In genomic region chr20:41387433-41387832, GRCh38 we compare ENCODE assay signal across 1 cellular context.
TF ChIP-seq lines count a peak whose summit lies in the region.

No MANE protein-coding gene starts in this region.

TF ChIP-seq in HEK293, 187 proteins besides CTCF, POLR2A, EP300 and RAD21:
- TF ChIP-seq ZNF221 (tag by site-specific recombination; IDR thresholded peaks at IDR 0.05; ENCODE audit: borderline replicate concordance) = no peak
- TF ChIP-seq, protein P1, sequence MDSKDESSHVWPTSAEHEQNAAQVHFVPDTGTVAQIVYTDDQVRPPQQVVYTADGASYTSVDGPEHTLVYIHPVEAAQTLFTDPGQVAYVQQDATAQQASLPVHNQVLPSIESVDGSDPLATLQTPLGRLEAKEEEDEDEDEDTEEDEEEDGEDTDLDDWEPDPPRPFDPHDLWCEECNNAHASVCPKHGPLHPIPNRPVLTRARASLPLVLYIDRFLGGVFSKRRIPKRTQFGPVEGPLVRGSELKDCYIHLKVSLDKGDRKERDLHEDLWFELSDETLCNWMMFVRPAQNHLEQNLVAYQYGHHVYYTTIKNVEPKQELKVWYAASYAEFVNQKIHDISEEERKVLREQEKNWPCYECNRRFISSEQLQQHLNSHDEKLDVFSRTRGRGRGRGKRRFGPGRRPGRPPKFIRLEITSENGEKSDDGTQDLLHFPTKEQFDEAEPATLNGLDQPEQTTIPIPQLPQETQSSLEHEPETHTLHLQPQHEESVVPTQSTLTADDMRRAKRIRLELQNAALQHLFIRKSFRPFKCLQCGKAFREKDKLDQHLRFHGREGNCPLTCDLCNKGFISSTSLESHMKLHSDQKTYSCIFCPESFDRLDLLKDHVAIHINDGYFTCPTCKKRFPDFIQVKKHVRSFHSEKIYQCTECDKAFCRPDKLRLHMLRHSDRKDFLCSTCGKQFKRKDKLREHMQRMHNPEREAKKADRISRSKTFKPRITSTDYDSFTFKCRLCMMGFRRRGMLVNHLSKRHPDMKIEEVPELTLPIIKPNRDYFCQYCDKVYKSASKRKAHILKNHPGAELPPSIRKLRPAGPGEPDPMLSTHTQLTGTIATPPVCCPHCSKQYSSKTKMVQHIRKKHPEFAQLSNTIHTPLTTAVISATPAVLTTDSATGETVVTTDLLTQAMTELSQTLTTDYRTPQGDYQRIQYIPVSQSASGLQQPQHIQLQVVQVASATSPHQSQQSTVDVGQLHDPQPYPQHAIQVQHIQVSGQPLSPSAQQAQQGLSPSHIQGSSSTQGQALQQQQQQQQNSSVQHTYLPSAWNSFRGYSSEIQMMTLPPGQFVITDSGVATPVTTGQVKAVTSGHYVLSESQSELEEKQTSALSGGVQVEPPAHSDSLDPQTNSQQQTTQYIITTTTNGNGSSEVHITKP (tag by site-specific recombination; IDR thresholded peaks at IDR 0.05) = peak; percentile 35; the same call in 1 of the 2 replicates
